31 cellular contexts compared by ENCODE assay signal in genomic region chr16:87065781-87066694, GRCh38.
DNase-seq lines count a peak whose midpoint lies in the region; ATAC-seq, FAIRE-seq and TF ChIP-seq lines count a peak whose summit lies in the region.
"Had no signal": no experiment of that assay in that cellular context is flagged by ENCODE, and none has a peak within 500 bp of the region (broad histone marks: within the 10 kb centered on the region; RNA-seq: fewer than 3 reads in every experiment).

No MANE protein-coding gene starts in this region.

- no peaks in the 10 kb centered on the region for H3K9me2 ChIP-seq in Karpas-422 (replicated peaks; ENCODE audit: insufficient read depth, low read length)

- peaks cover 8% of the 10 kb centered on the region for H3K27me3 Mint-ChIP-seq in mesothelial cell of epicardium (ENCODE audit: low read depth)

- TF ChIP-seq CTCF in choroid plexus epithelial cell (conservative IDR thresholded peaks at IDR 0.05; ENCODE audit: low read depth, low read length) (no peak), mesothelial cell of epicardium (IDR thresholded peaks at IDR 0.05; ENCODE audit: unreplicated experiment) (no peak), thoracic aorta (IDR thresholded peaks at IDR 0.05) (no peak)

- H2AFZ ChIP-seq in Karpas-422 (ENCODE audit: low read length), result peak overlapping the region; percentile 90; the same call in 1 of the 2 replicates

- H3K9ac ChIP-seq in Karpas-422 (ENCODE audit: low read length), result peak overlapping the region; percentile 28; the same call in 1 of the 2 replicates

- H3K4me1 ChIP-seq in Karpas-422 (ENCODE audit: low read length) (peaks cover 15% of the 10 kb centered on the region), thoracic aorta (ENCODE audit: control insufficient read depth in 1 of 2, low read depth in 2 of 2) (peaks cover 3 to 46% of the 10 kb centered on the region in 2 donors)
- H3K4me1 ChIP-seq: Caco-2 had no signal

- TF ChIP-seq POLR2A in GM12891 (IDR thresholded peaks at IDR 0.05; ENCODE audit: low read depth, low read length), result no peak

- H3K27me3 ChIP-seq in Karpas-422 (ENCODE audit: low read length) (no peaks in the 10 kb centered on the region), thoracic aorta (replicated peaks; ENCODE audit: insufficient read depth) (no peaks in the 10 kb centered on the region)

- H3K27ac ChIP-seq in Karpas-422 (ENCODE audit: low read length) (no peak overlapping the region), thoracic aorta (peak overlapping the region; percentile 83)
- H3K27ac ChIP-seq: esophagus squamous epithelium had no signal

- ATAC-seq in thoracic aorta (ENCODE audit: insufficient number of reproducible peaks, low FRiP score, low read depth), result no peak
- ATAC-seq: activated T-cell treated with anti-CD3 and anti-CD28 coated beads, Interleukin-2, amount 50 U/mL, for 72 hours; WTC11 had no signal

- DNase-seq in Karpas-422 (no peak), choroid plexus epithelial cell (ENCODE audit: low read depth) (peak; percentile 59), mesothelial cell of epicardium (ENCODE audit: low spot score in 2 of 2, unreplicated experiment in 2 of 2) (no peak), thoracic aorta (ENCODE audit: low spot score) (no peak), DMS114 treated with DMSO at 0.1 percent for 48 hours (lab: John Stamatoyannopoulos, UW; ENCODE audit: unreplicated experiment) (no peak), NCI-H82 (lab: John Stamatoyannopoulos, UW) (no peak), GM12891 (ENCODE audit: insufficient read length, low spot score) (no peak)
- no peak for DNase-seq in activated CD4-positive, alpha-beta T cell treated with anti-CD3 and anti-CD28 coated beads, Interleukin-2, amount 50 U/mL, for 1 hour
- DNase-seq: ACHN; activated CD4-positive, alpha-beta T cell treated with anti-CD3 and anti-CD28 coated beads, Interleukin-2, amount 50 U/mL, for 4 hours; activated naive CD4-positive, alpha-beta T cell treated with Interleukin-2 at 50 U/mL for 16 hours; activated T-cell treated with anti-CD3 and anti-CD28 coated beads, Interleukin-2, amount 50 U/mL, for 72 hours; Caco-2; DMS79 treated with DMSO at 0.1 percent for 48 hours; esophagus squamous epithelium; foreskin melanocyte; heart right ventricle; Kasumi-1; mammary epithelial cell; NCI-H1694 treated with DMSO at 0.1 percent for 48 hours; NCI-H2171; NCI-H510A; nucleus accumbens; stimulated activated CD4-positive, alpha-beta T cell treated with anti-CD3 and anti-CD28 coated beads, Interleukin-2, amount 100 ng/mL, for 48 hours; T1000 had no signal

- no peaks in the 10 kb centered on the region for H3K79me2 ChIP-seq in Karpas-422 (ENCODE audit: low read length)

- FAIRE-seq in GM12891 (lab: Jason Lieb, UNC), result no peak
- FAIRE-seq: bronchial epithelial cell, colon, GM18507, RCC 7860 had no signal

- peaks cover 46% of the 10 kb centered on the region for H3K4me1 Mint-ChIP-seq in mesothelial cell of epicardium

- no peaks in the 10 kb centered on the region for H3K9me3 ChIP-seq in Karpas-422 (ENCODE audit: low read length)
- no peaks in the 10 kb centered on the region for H3K9me3 ChIP-seq in thoracic aorta
- H3K9me3 ChIP-seq: adrenal gland, Caco-2, esophagus squamous epithelium, heart right ventricle had no signal

- H4K20me1 ChIP-seq in Karpas-422 (ENCODE audit: insufficient read depth, low read depth, low read length), result no peaks in the 10 kb centered on the region

- H3K36me3 Mint-ChIP-seq in mesothelial cell of epicardium, result no peaks in the 10 kb centered on the region
- H3K36me3 Mint-ChIP-seq: WTC11 had no signal

- H3K4me3 ChIP-seq in Karpas-422 (ENCODE audit: low read length) (0 out of 2 replicates have a peak overlapping the region, but pooled peaks have one; percentile 6), choroid plexus epithelial cell (ENCODE audit: low read depth, low read length) (peak overlapping the region; percentile 19), thoracic aorta (peak overlapping the region; percentile 70)
- H3K4me3 ChIP-seq: esophagus squamous epithelium had no signal

- no peaks in the 10 kb centered on the region for H3K36me3 ChIP-seq in Karpas-422 (ENCODE audit: insufficient read depth, low read length)
- no peaks in the 10 kb centered on the region for H3K36me3 ChIP-seq in thoracic aorta
- H3K36me3 ChIP-seq: adrenal gland, esophagus squamous epithelium, heart right ventricle had no signal

- peak overlapping the region; percentile 80 for H3K27ac Mint-ChIP-seq in mesothelial cell of epicardium
- H3K27ac Mint-ChIP-seq: activated T-cell treated with anti-CD3 and anti-CD28 coated beads, Interleukin-2, amount 50 U/mL, for 72 hours; WTC11 had no signal

- H3K4me3 Mint-ChIP-seq in mesothelial cell of epicardium, result peak overlapping the region; percentile 41
- H3K4me3 Mint-ChIP-seq: activated T-cell treated with anti-CD3 and anti-CD28 coated beads, Interleukin-2, amount 50 U/mL, for 72 hours; WTC11 had no signal

- H3K9me3 Mint-ChIP-seq in mesothelial cell of epicardium, result no peaks in the 10 kb centered on the region
- H3K9me3 Mint-ChIP-seq: activated T-cell treated with anti-CD3 and anti-CD28 coated beads, Interleukin-2, amount 50 U/mL, for 72 hours; WTC11 had no signal

- peak overlapping the region; percentile 60 for H3K4me2 ChIP-seq in Karpas-422 (ENCODE audit: low read depth, low read length, poor library complexity, severe bottlenecking)

TF ChIP-seq in GM12891, 5 proteins besides CTCF, POLR2A, EP300 and RAD21:
- TF ChIP-seq SPI1 (IDR thresholded peaks at IDR 0.05; ENCODE audit: low read depth, low read length), result no peak
- TF ChIP-seq POU2F2 (IDR thresholded peaks at IDR 0.05; ENCODE audit: low read depth, low read length), result no peak
- TF ChIP-seq PAX5 (IDR thresholded peaks at IDR 0.05; ENCODE audit: insufficient read depth, low read length, severe bottlenecking), result no peak
- no peak for TF ChIP-seq POLR2AphosphoS5 (IDR thresholded peaks at IDR 0.05; ENCODE audit: low read depth, low read length)
- TF ChIP-seq TAF1 (IDR thresholded peaks at IDR 0.05; ENCODE audit: low read depth, low read length), result no peak
TF ChIP-seq in GM12891: peak in this region for 0.

Comparison
In these comparisons a context has a peak if more than half of its experiments do, and no peak if none do; other contexts are left out.
1. H3K4me3 ChIP-seq: peak in every context shown above with its lines; median percentile 70 in thoracic aorta; 19 in choroid plexus epithelial cell; 6 in Karpas-422.